In genomic region chr4:124807421-124807820, GRCh38 we compare ENCODE assay signal across 27 cellular contexts.
"Had no signal": no experiment of that assay in that cellular context is flagged by ENCODE, and none has a peak within 500 bp of the region (broad histone marks: within the 10 kb centered on the region; RNA-seq: fewer than 3 reads in every experiment).

No MANE protein-coding gene starts in this region.

- H3K9ac ChIP-seq: parathyroid adenoma had no signal

- DNase-seq: naive thymus-derived CD8-positive, alpha-beta T cell; nephron progenitor cell; occipital lobe; ovary; posterior cingulate gyrus; psoas muscle; right cardiac atrium; right lobe of liver; sigmoid colon; small intestine; stimulated activated CD4-positive, alpha-beta T cell treated with anti-CD3 and anti-CD28 coated beads, Interleukin-15, amount 100 ng/mL, for 24 hours; stimulated activated CD4-positive, alpha-beta T cell treated with anti-CD3 and anti-CD28 coated beads, Interleukin-2, amount 100 ng/mL, for 24 hours; stimulated activated CD4-positive, alpha-beta T cell treated with anti-CD3 and anti-CD28 coated beads, Interleukin-2, amount 100 ng/mL, for 48 hours; stimulated activated CD4-positive, alpha-beta T cell treated with anti-CD3 and anti-CD28 coated beads, Interleukin-4, amount 100 ng/mL, for 4 hours; stimulated activated CD8-positive, alpha-beta memory T cell treated with anti-CD3 and anti-CD28 coated beads, Interleukin-4, amount 100 ng/mL, for 48 hours; stimulated activated naive CD4-positive, alpha-beta T cell; stimulated activated naive CD8-positive, alpha-beta T cell treated with anti-CD3 and anti-CD28 coated beads, Interleukin-15, Interleukin-2, amounts not matched to agents 100 U/mL and 50 U/mL, for 24 hours; stomach; thyroid gland; trophoblast cell; upper lobe of left lung had no signal

- H3K4me3 ChIP-seq: ovary, psoas muscle, right lobe of liver, sigmoid colon, stomach, thoracic aorta, thyroid gland, tibial nerve, upper lobe of left lung, vagina had no signal

- H3K79me2 ChIP-seq: parathyroid adenoma had no signal

- H3K36me3 ChIP-seq: ovary, right lobe of liver, sigmoid colon, stomach, thoracic aorta, thyroid gland, tibial nerve, upper lobe of left lung, vagina had no signal

- H3K9me3 ChIP-seq: ovary, right lobe of liver, sigmoid colon, thyroid gland, vagina had no signal

- ATAC-seq: naive thymus-derived CD8-positive, alpha-beta T cell; natural killer cell treated with Interleukin-12 subunit alpha and Interleukin-12 subunit beta and Interleukin-15 and Interleukin-18, amount 100 ng/mL, for 72 hours; psoas muscle; right cardiac atrium; right lobe of liver; stimulated activated memory B cell treated with anti-CD40 and anti-IgM and Interleukin-4, amounts not matched to agents 10 μg/mL and 1 μg/mL and 100 μg/mL, for 72 hours; stimulated activated naive CD8-positive, alpha-beta T cell treated with anti-CD3 and anti-CD28 coated beads, Interleukin-15, Interleukin-2, amounts not matched to agents 100 U/mL and 50 U/mL, for 24 hours had no signal

- H3K27ac ChIP-seq: ovary, parathyroid adenoma, psoas muscle, right lobe of liver, sigmoid colon, stomach, thoracic aorta, thyroid gland, tibial nerve, upper lobe of left lung, vagina had no signal

- H3K27me3 ChIP-seq: ovary, right lobe of liver, sigmoid colon, stomach, thyroid gland, tibial nerve, upper lobe of left lung, vagina had no signal

- H3K4me1 ChIP-seq: parathyroid adenoma, psoas muscle, right lobe of liver, stomach, thyroid gland, tibial nerve, upper lobe of left lung, vagina had no signal

- H2AFZ ChIP-seq: parathyroid adenoma had no signal
